Comparison of ENCODE assay signal across 8 cellular contexts in the genomic region with DNA sequence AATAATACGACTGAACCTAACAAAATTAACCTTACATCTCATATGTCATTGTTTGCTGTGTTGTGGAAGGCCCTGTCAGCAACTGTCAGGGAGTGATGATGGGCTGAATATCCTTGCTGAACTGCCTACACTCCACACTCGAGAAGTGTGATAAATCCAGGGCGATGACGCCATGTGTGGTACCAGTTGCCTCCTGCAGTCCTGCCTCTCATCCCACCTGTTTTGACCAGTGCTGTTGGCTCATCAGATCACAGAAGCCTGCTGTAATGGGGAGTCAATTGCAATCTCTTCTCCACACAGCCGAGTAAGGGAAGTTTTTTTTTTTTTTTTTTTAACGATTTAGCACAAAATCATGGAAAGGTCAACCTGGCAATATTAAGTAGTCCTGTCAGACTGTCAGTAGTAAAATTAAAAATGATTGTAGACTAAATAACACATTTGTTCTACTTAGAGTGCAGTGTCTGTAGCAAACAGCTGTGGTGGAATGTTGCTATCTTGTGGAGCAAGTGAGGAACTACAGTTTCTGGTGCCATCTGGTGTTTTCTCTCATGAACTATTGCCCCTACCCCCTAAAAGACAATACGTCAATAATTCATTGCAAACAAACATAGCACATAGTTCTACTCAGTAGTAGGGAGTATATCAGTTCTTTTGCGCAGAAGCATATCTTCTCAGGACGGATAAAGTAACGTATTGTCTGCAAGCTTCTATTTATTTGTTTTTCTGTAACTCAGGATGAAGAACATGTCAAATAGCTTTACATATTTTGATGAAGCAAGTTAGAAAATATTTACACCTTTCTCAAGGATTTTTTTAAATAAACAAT.
DNase-seq lines count a peak whose midpoint lies in the region; TF ChIP-seq lines count a peak whose summit lies in the region.
"Had no signal": no experiment of that assay in that cellular context is flagged by ENCODE, and none has a peak within 500 bp of the region (broad histone marks: within the 10 kb centered on the region; RNA-seq: fewer than 3 reads in every experiment).

No MANE protein-coding gene starts in this region.

- H3K9me3 Mint-ChIP-seq in progenitor cell of endocrine pancreas (ENCODE audit: low read depth): peaks cover 3% of the 10 kb centered on the region

- H3K4me1 ChIP-seq in vagina: no peaks in the 10 kb centered on the region

- no peak overlapping the region for H3K27ac Mint-ChIP-seq in progenitor cell of endocrine pancreas

- in situ Hi-C loops in GM13977 (cut with MboI; ENCODE audit: low pct_unique_long_range_greater_than_20kb, low sequenced_read_pairs, unreplicated experiment): no loop called here

- H3K4me1 Mint-ChIP-seq in progenitor cell of endocrine pancreas (ENCODE audit: low read depth): peaks cover 17% of the 10 kb centered on the region

- TF ChIP-seq POLR2A in vagina (IDR thresholded peaks at IDR 0.05): no peak

- TF ChIP-seq CTCF in GM13977 (IDR thresholded peaks at IDR 0.05; ENCODE audit: extremely low read depth, insufficient read depth, missing control alignments) (peak; percentile 28), choroid plexus epithelial cell (conservative IDR thresholded peaks at IDR 0.05; ENCODE audit: low read depth, low read length) (peak; percentile 66), progenitor cell of endocrine pancreas (IDR thresholded peaks at IDR 0.05; ENCODE audit: unreplicated experiment) (peak; percentile 70), vagina (IDR thresholded peaks at IDR 0.05) (no peak)

- no peak overlapping the region for H3K4me3 Mint-ChIP-seq in progenitor cell of endocrine pancreas (ENCODE audit: low read depth)

- H3K36me3 ChIP-seq in vagina: no peaks in the 10 kb centered on the region

- DNase-seq in GM13977 (ENCODE audit: low spot score) (peak; percentile 23), NCI-H2227 treated with DMSO at 0.1 percent for 48 hours (lab: John Stamatoyannopoulos, UW) (peak; percentile 56), choroid plexus epithelial cell (ENCODE audit: low read depth) (peak; percentile 39), progenitor cell of endocrine pancreas (ENCODE audit: low spot score, unreplicated experiment) (no peak), NCI-H1930 (lab: John Stamatoyannopoulos, UW) (no peak), vagina (ENCODE audit: extremely low spot score in 2 of 2) (no peak)
- no peak for DNase-seq in activated CD4-positive, alpha-beta T cell treated with anti-CD3 and anti-CD28 coated beads for 1 hour
- DNase-seq: NCI-H2029 had no signal

- H3K27me3 Mint-ChIP-seq in progenitor cell of endocrine pancreas: peaks cover 6% of the 10 kb centered on the region

- no peaks in the 10 kb centered on the region for H3K9me3 ChIP-seq in vagina

- intact Hi-C loops in vagina (cut with DNase I): no loop called here

- no peaks in the 10 kb centered on the region for H3K27me3 ChIP-seq in vagina

- H3K4me3 ChIP-seq in choroid plexus epithelial cell (ENCODE audit: low read depth, low read length) (no peak overlapping the region), vagina (no peak overlapping the region)

- H3K36me3 Mint-ChIP-seq in progenitor cell of endocrine pancreas (ENCODE audit: insufficient read depth): no peaks in the 10 kb centered on the region

- no peak overlapping the region for H3K27ac ChIP-seq in vagina

Comparison
In these comparisons a context has a peak if more than half of its experiments do, and no peak if none do; other contexts are left out.
1. DNase-seq: peak in GM13977 (single experiment), NCI-H2227 treated with DMSO at 0.1 percent for 48 hours (single experiment) and choroid plexus epithelial cell (single experiment); none in progenitor cell of endocrine pancreas (single experiment), activated CD4-positive, alpha-beta T cell treated with anti-CD3 and anti-CD28 coated beads for 1 hour (single experiment), NCI-H1930 (0 of 2) and vagina (0 of 2).
2. CTCF ChIP-seq: peak in GM13977 (single experiment), choroid plexus epithelial cell (single experiment) and progenitor cell of endocrine pancreas (single experiment); none in vagina (0 of 3).